1 cellular context compared by ENCODE assay signal in genomic region chr1:241551759-241552638, GRCh38.
TF ChIP-seq lines count a peak whose summit lies in the region.

No MANE protein-coding gene starts in this region.

TF ChIP-seq in K562, 482 proteins besides CTCF, POLR2A, EP300 and RAD21 (continued from another document and continues in another):
- no peak for TF ChIP-seq IRF1 (CRISPR knock-in tag; IDR thresholded peaks at IDR 0.05; ENCODE audit: borderline replicate concordance)
- TF ChIP-seq ZNF347 (CRISPR knock-in tag; IDR thresholded peaks at IDR 0.05; ENCODE audit: low read depth), result no peak
- no peak for TF ChIP-seq ZFP36 (IDR thresholded peaks at IDR 0.05; ENCODE audit: low read depth, low read length, partially characterized antibody)
- TF ChIP-seq CREB1 (IDR thresholded peaks at IDR 0.05), result no peak; the same call in 1 of the 2 replicates
- TF ChIP-seq CREB1 (CRISPR knock-in tag; IDR thresholded peaks at IDR 0.05), result no peak
- peak; percentile 56; the same call in 1 of the 2 replicates for TF ChIP-seq TOE1 (IDR thresholded peaks at IDR 0.05; ENCODE audit: borderline replicate concordance)
- no peak for TF ChIP-seq TOE1 (CRISPR knock-in tag; IDR thresholded peaks at IDR 0.05; ENCODE audit: borderline replicate concordance, low read depth)
- no peak for TF ChIP-seq TBL1XR1 (IDR thresholded peaks at IDR 0.05; ENCODE audit: low read length in 2 of 2)
- no peak for TF ChIP-seq ZNF146 (CRISPR knock-in tag; IDR thresholded peaks at IDR 0.05; ENCODE audit: unreplicated experiment)
- TF ChIP-seq EZH2 (IDR thresholded peaks at IDR 0.05; ENCODE audit: borderline replicate concordance, low read depth, low read length), result no peak
- no peak for TF ChIP-seq SRSF1 (IDR thresholded peaks at IDR 0.05; ENCODE audit: low read depth, low read length)
- TF ChIP-seq SRF (CRISPR knock-in tag; IDR thresholded peaks at IDR 0.05), result no peak
- no peak for TF ChIP-seq RBM14 (IDR thresholded peaks at IDR 0.05; ENCODE audit: borderline replicate concordance, insufficient read depth, low read depth, low read length)
- TF ChIP-seq ESRRB (CRISPR knock-in tag; IDR thresholded peaks at IDR 0.05; ENCODE audit: borderline replicate concordance), result no peak
- no peak for TF ChIP-seq FOXO4 (CRISPR knock-in tag; IDR thresholded peaks at IDR 0.05)
- peak; percentile 38; the same call in 1 of the 2 replicates for TF ChIP-seq PML (IDR thresholded peaks at IDR 0.05; ENCODE audit: low read length)
- peak; percentile 38 for TF ChIP-seq NEUROD1 (IDR thresholded peaks at IDR 0.05; ENCODE audit: borderline replicate concordance, low read depth, low read length, partially characterized antibody)
- 0 out of 2 replicates have a peak, but pooled peaks have one; percentile 51 for TF ChIP-seq ERF (CRISPR knock-in tag; IDR thresholded peaks at IDR 0.05)
- TF ChIP-seq ARID2 (IDR thresholded peaks at IDR 0.05), result no peak
- no peak for TF ChIP-seq CHD7 (IDR thresholded peaks at IDR 0.05; ENCODE audit: low read depth, low read length)
- TF ChIP-seq HOMEZ (CRISPR knock-in tag; IDR thresholded peaks at IDR 0.05), result no peak
- TF ChIP-seq ZNF449 (CRISPR knock-in tag; IDR thresholded peaks at IDR 0.05), result no peak
- peak; percentile 19; the same call in 1 of the 2 replicates for TF ChIP-seq ZNF239 (CRISPR knock-in tag; IDR thresholded peaks at IDR 0.05)
- TF ChIP-seq ZFPM2 (CRISPR knock-in tag; IDR thresholded peaks at IDR 0.05), result no peak
- TF ChIP-seq CEBPZ (IDR thresholded peaks at IDR 0.05; ENCODE audit: borderline replicate concordance, low read depth, low read length), result no peak
- TF ChIP-seq PHTF2 (CRISPR knock-in tag; IDR thresholded peaks at IDR 0.05), result no peak
- TF ChIP-seq CSDE1 (IDR thresholded peaks at IDR 0.05), result no peak
- TF ChIP-seq ZNF639 (CRISPR knock-in tag; conservative IDR thresholded peaks at IDR 0.05 in 1 of 2, IDR thresholded peaks at IDR 0.05 in 1 of 2), result peak in 1 of 2 experiments; percentile 62; a peak in 1 of 4 replicates
